ENCODE assay signal across 25 cellular contexts in the genomic region with DNA sequence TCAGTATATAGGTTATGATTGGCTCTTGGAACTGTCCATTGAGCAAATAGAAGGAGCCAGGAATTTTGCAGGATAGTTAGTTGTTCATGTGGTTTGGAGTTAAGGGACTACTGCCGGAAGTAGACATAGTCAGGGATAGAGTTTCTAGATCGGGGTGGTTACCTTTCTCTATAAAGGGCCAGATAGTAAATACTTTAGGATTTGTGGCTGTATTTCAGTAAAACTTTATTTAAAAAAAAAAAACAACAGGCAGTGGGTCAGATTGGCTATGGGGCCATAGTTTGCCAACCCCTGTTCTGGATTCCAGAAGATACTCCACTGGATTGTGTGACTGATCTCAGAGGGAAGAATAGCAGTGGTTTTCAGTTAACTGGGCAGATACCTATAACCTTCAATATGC.
"Had no signal": no experiment of that assay in that cellular context is flagged by ENCODE, and none has a peak within 500 bp of the region (broad histone marks: within the 10 kb centered on the region; RNA-seq: fewer than 3 reads in every experiment).

No MANE protein-coding gene starts in this region.

- H3K9me3 ChIP-seq: pancreas, psoas muscle, transverse colon, uterus had no signal

- H3K4me3 ChIP-seq: pancreas, psoas muscle, smooth muscle cell, transverse colon, uterus had no signal

- H3K27me3 ChIP-seq: pancreas, transverse colon, uterus had no signal

- ATAC-seq: activated CD4-positive, CD25-positive, alpha-beta regulatory T cell treated with anti-CD3 and anti-CD28 coated beads, Interleukin-2, amount 50 U/mL, for 24 hours; naive thymus-derived CD8-positive, alpha-beta T cell; psoas muscle; stimulated activated naive B cell treated with anti-CD40 and anti-IgM and Interleukin-4, amounts not matched to agents 10 μg/mL and 1 μg/mL and 100 μg/mL, for 72 hours had no signal

- H3K4me2 ChIP-seq: smooth muscle cell had no signal

- DNase-seq: activated CD4-positive, alpha-beta T cell treated with anti-CD3 and anti-CD28 coated beads for 48 hours; activated CD4-positive, alpha-beta T cell treated with anti-CD3 and anti-CD28 coated beads, Interleukin-2, amount 50 U/mL, for 48 hours; activated CD8-positive, alpha-beta memory T cell treated with anti-CD3 and anti-CD28 coated beads, Interleukin-2, amount 50 U/mL, for 4 hours; activated gamma-delta T cell treated with Interleukin-2 at 50 U/mL for 16 hours; activated naive CD4-positive, alpha-beta T cell treated with anti-CD3 and anti-CD28 coated beads, Interleukin-2, amount 50 U/mL, for 16 hours; activated T-cell treated with anti-CD3 and anti-CD28 coated beads, Interleukin-2, amount 50 U/mL, for 1 hour; amniotic stem cell; endodermal cell; foreskin fibroblast; head of caudate nucleus; hypothalamus; immature natural killer cell; kidney; naive thymus-derived CD8-positive, alpha-beta T cell; nucleus accumbens; pancreas; psoas muscle; stimulated activated CD4-positive, alpha-beta T cell treated with anti-CD3 and anti-CD28 coated beads, Interleukin-1b, Interleukin-23, amount 100 ng/mL, for 48 hours; stimulated activated naive B cell treated with anti-CD40 and anti-IgM and Interleukin-4, amounts not matched to agents 10 μg/mL and 1 μg/mL and 100 μg/mL, for 72 hours; transverse colon; uterus; WERI-Rb-1 had no signal

- H3K4me1 ChIP-seq: psoas muscle, transverse colon, uterus had no signal

- H3K36me3 ChIP-seq: pancreas, transverse colon, uterus, WERI-Rb-1 had no signal

- FAIRE-seq: astrocyte, kidney, pancreas had no signal

- H3K27ac ChIP-seq: psoas muscle, transverse colon, uterus, WERI-Rb-1 had no signal
